In genomic region chr1:30764939-30765582, GRCh38 we compare ENCODE assay signal across 1 cellular context.
TF ChIP-seq lines count a peak whose summit lies in the region.

No MANE protein-coding gene starts in this region.

TF ChIP-seq in GM12878, 131 proteins besides CTCF, POLR2A, EP300 and RAD21 (continued from another document):
- TF ChIP-seq ZBTB4 (CRISPR knock-in tag; IDR thresholded peaks at IDR 0.05) (no peak), ZZZ3 (IDR thresholded peaks at IDR 0.05; ENCODE audit: control insufficient read depth, insufficient read length, low read depth) (no peak), PBX3 (IDR thresholded peaks at IDR 0.05; ENCODE audit: insufficient replicate concordance, low read depth, low read length) (peak; percentile 89), ESRRA (IDR thresholded peaks at IDR 0.05; ENCODE audit: low read length) (peak; percentile 38; the same call in 1 of the 2 replicates), REST (IDR thresholded peaks at IDR 0.05; ENCODE audit: low read depth, low read length) (0 out of 2 replicates have a peak, but pooled peaks have one; percentile 5), CHD1 (IDR thresholded peaks at IDR 0.05; ENCODE audit: low read depth, low read length) (no peak), TAF1 (IDR thresholded peaks at IDR 0.05; ENCODE audit: borderline replicate concordance, low read depth, low read length) (no peak; the same call in 1 of the 2 replicates), MTA2 (IDR thresholded peaks at IDR 0.05; ENCODE audit: low read depth) (peak; percentile 95)
